In genomic region chr19:54470276-54470887, GRCh38 we compare ENCODE assay signal across 10 cellular contexts. TPM values are rescaled to one million over a fixed set of nuclear protein-coding genes. Genes with fewer than 3 reads are reported as not detected.
DNase-seq lines count a peak whose midpoint lies in the region; ATAC-seq, FAIRE-seq and TF ChIP-seq lines count a peak whose summit lies in the region.
"Had no signal": no experiment of that assay in that cellular context is flagged by ENCODE, and none has a peak within 500 bp of the region (broad histone marks: within the 10 kb centered on the region; RNA-seq: fewer than 3 reads in every experiment).

No MANE protein-coding gene starts in this region.

- H3K27me3 Mint-ChIP-seq in astrocyte (ENCODE audit: low read depth, unreplicated experiment), result no peaks in the 10 kb centered on the region

- no peaks in the 10 kb centered on the region for H3K9me3 Mint-ChIP-seq in astrocyte (ENCODE audit: unreplicated experiment)
- H3K9me3 Mint-ChIP-seq in stimulated activated effector memory CD8-positive, alpha-beta T cell treated with anti-CD3 and anti-CD28 coated beads, Interleukin-12 subunit alpha, Interleukin-12 subunit beta, amount 100 ng/mL, for 72 hours, result no peaks in the 10 kb centered on the region

- TF ChIP-seq POLR2A in HepG2 (IDR thresholded peaks at IDR 0.05; ENCODE audit: insufficient read depth in 1 of 2, low read depth in 2 of 2, low read length in 2 of 2), result no peak

- TF ChIP-seq EP300 in HepG2 (IDR thresholded peaks at IDR 0.05; ENCODE audit: low read depth in 2 of 2, low read length in 2 of 2), result no peak
- TF ChIP-seq EP300 in HepG2 (CRISPR knock-in tag; IDR thresholded peaks at IDR 0.05; ENCODE audit: borderline replicate concordance), result no peak

- CTCF ChIA-PET in HepG2 (lab: Yijun Ruan, JAX; ENCODE audit: low intra/inter-chr PET ratio, low total read pairs), result no interaction called here

- DNase-seq in HFF-Myc (ENCODE audit: extremely low read depth, low read depth) (no peak), astrocyte (ENCODE audit: low read depth) (no peak), HepG2 (ENCODE audit: low spot score) (no peak), occipital lobe (lab: John Stamatoyannopoulos, UW) (no peak), NCI-H345 (lab: John Stamatoyannopoulos, UW) (no peak)
- DNase-seq in stimulated activated effector memory CD8-positive, alpha-beta T cell treated with anti-CD3 and anti-CD28 coated beads, Interleukin-12 subunit alpha, Interleukin-12 subunit beta, amount 100 ng/mL, for 72 hours (ENCODE audit: low spot score in 2 of 2), result no peak
- DNase-seq: NCI-H187; stimulated activated CD4-positive, alpha-beta T cell treated with anti-CD3 and anti-CD28 coated beads, Interleukin-15, amount 100 ng/mL, for 24 hours had no signal

- TF ChIP-seq CTCF in HFF-Myc (IDR thresholded peaks at IDR 0.05; ENCODE audit: low read depth, low read length, missing control alignments) (no peak), astrocyte (IDR thresholded peaks at IDR 0.05; ENCODE audit: insufficient read depth, low read depth, low read length) (no peak), HepG2 (CRISPR knock-in tag; IDR thresholded peaks at IDR 0.05) (no peak)

- H3K9ac ChIP-seq in astrocyte (ENCODE audit: low read length) (no peak overlapping the region), HepG2 (ENCODE audit: insufficient read depth, low read depth, low read length) (peak overlapping the region; percentile 40; the same call in 1 of the 2 replicates)

- H3K79me2 ChIP-seq in astrocyte (ENCODE audit: insufficient read depth, low read length) (no peaks in the 10 kb centered on the region), HepG2 (ENCODE audit: insufficient read depth, low read length) (no peaks in the 10 kb centered on the region)

- H3K4me3 Mint-ChIP-seq in astrocyte (ENCODE audit: unreplicated experiment), result peak overlapping the region; percentile 79
- peak overlapping the region; percentile 59 for H3K4me3 Mint-ChIP-seq in stimulated activated effector memory CD8-positive, alpha-beta T cell treated with anti-CD3 and anti-CD28 coated beads, Interleukin-12 subunit alpha, Interleukin-12 subunit beta, amount 100 ng/mL, for 72 hours

- H3K4me1 Mint-ChIP-seq in astrocyte (ENCODE audit: low read depth, unreplicated experiment), result peaks cover 18% of the 10 kb centered on the region
- peaks cover 23% of the 10 kb centered on the region for H3K4me1 Mint-ChIP-seq in stimulated activated effector memory CD8-positive, alpha-beta T cell treated with anti-CD3 and anti-CD28 coated beads, Interleukin-12 subunit alpha, Interleukin-12 subunit beta, amount 100 ng/mL, for 72 hours

- peak overlapping the region; percentile 49 for H3K27ac Mint-ChIP-seq in astrocyte (ENCODE audit: unreplicated experiment)
- no peak overlapping the region for H3K27ac Mint-ChIP-seq in stimulated activated effector memory CD8-positive, alpha-beta T cell treated with anti-CD3 and anti-CD28 coated beads, Interleukin-12 subunit alpha, Interleukin-12 subunit beta, amount 100 ng/mL, for 72 hours

- H3K4me3 ChIP-seq in HFF-Myc (replicated peaks; ENCODE audit: low read depth, low read length) (peak overlapping the region; percentile 67), astrocyte (ENCODE audit: insufficient read depth, low read depth, low read length) (peak overlapping the region; percentile 33), HepG2 (replicated peaks in 1 of 3; ENCODE audit: insufficient read depth in 1 of 3, low read depth in 2 of 3, low read length in 3 of 3) (peak overlapping the region in 1 of 3 experiments; percentile 59; a peak in 1 of 6 replicates)
- H3K4me3 ChIP-seq: HAP-1 had no signal

- 84% methylated on average over 10 of the region's 10 CpGs for WGBS in HepG2 (ENCODE audit: low lambda C conversion rate)

- H3K36me3 ChIP-seq in astrocyte (ENCODE audit: insufficient read depth, low read length), result no peaks in the 10 kb centered on the region
- no peaks in the 10 kb centered on the region for H3K36me3 ChIP-seq in HepG2 (replicated peaks in 1 of 2; ENCODE audit: control insufficient read depth in 1 of 2, insufficient read depth in 2 of 2, low read length in 2 of 2)
- H3K36me3 ChIP-seq: HAP-1 had no signal

- in situ Hi-C loops in HepG2 (cut with HindIII; ENCODE audit: extremely low pct_ligation_motif_present, low pct_unique_long_range_greater_than_20kb), result loop anchor here (10.0 kb wide), 1 partner anchor 204 kb away; no protein-coding TSS in a partner anchor

- POLR2A ChIA-PET in HepG2 (lab: Yijun Ruan, JAX), result interaction anchor here (1.3 kb wide), 1 partner anchor 22 kb away, joined by 6 read pairs; the partner anchor contains the start of gene LENG8

- peaks cover 8% of the 10 kb centered on the region for H3K36me3 Mint-ChIP-seq in astrocyte (ENCODE audit: low read depth, unreplicated experiment)
- H3K36me3 Mint-ChIP-seq in stimulated activated effector memory CD8-positive, alpha-beta T cell treated with anti-CD3 and anti-CD28 coated beads, Interleukin-12 subunit alpha, Interleukin-12 subunit beta, amount 100 ng/mL, for 72 hours, result no peaks in the 10 kb centered on the region

- H3K4me2 ChIP-seq in astrocyte (ENCODE audit: low read length) (peak overlapping the region; percentile 78), HepG2 (ENCODE audit: low read depth, low read length) (peak overlapping the region; percentile 61)

- H3K27ac ChIP-seq in astrocyte (ENCODE audit: low read depth, low read length), result no peak overlapping the region
- no peak overlapping the region for H3K27ac ChIP-seq in HepG2 (ENCODE audit: extremely low read length, insufficient read depth, low read length)

- TSS peak; percentile 94 for BruUV-seq in HepG2 (replicated peaks; lab: Mats Ljungman, UMichigan)

- H3K27me3 ChIP-seq in astrocyte (ENCODE audit: insufficient read depth, low read length) (peaks cover 13% of the 10 kb centered on the region), HepG2 (ENCODE audit: control insufficient read depth in 1 of 2, insufficient read depth in 2 of 2, low read length in 2 of 2) (no peaks in the 10 kb centered on the region; a peak in 1 of 5 replicates)

- H3K4me1 ChIP-seq in astrocyte (ENCODE audit: insufficient read depth, low read length) (peaks cover 14% of the 10 kb centered on the region), HepG2 (ENCODE audit: insufficient read depth, low read length) (peaks cover 11% of the 10 kb centered on the region; the same call in 1 of the 2 replicates)
- H3K4me1 ChIP-seq: HAP-1 had no signal

- TF ChIP-seq RAD21 in HepG2 (CRISPR knock-in tag; IDR thresholded peaks at IDR 0.05), result no peak

- H3K9me3 ChIP-seq in astrocyte (ENCODE audit: insufficient read depth, low read depth, low read length), result no peaks in the 10 kb centered on the region
- no peaks in the 10 kb centered on the region for H3K9me3 ChIP-seq in HepG2 (ENCODE audit: low read length)
- H3K9me3 ChIP-seq: HAP-1 had no signal

- intact Hi-C loops in HepG2 (cut with micrococcal nuclease; ENCODE audit: unreplicated experiment), result no loop called here

- no peak for FAIRE-seq in astrocyte (lab: Jason Lieb, UNC)
- FAIRE-seq in HepG2 (lab: Jason Lieb, UNC), result no peak

- no peaks in the 10 kb centered on the region for H4K20me1 ChIP-seq in astrocyte (ENCODE audit: insufficient read depth, low read length)
- H4K20me1 ChIP-seq in HepG2 (ENCODE audit: insufficient read depth, low read length), result no peaks in the 10 kb centered on the region

- ATAC-seq in HepG2, result no peak
- no peak for ATAC-seq in stimulated activated effector memory CD8-positive, alpha-beta T cell treated with anti-CD3 and anti-CD28 coated beads, Interleukin-12 subunit alpha, Interleukin-12 subunit beta, amount 100 ng/mL, for 72 hours
- ATAC-seq in HG03039 (IDR thresholded peaks at IDR 0.05; ENCODE audit: unreplicated experiment), result no peak

- H2AFZ ChIP-seq in astrocyte (ENCODE audit: low read depth, low read length) (no peak overlapping the region), HepG2 (ENCODE audit: low read length) (no peak overlapping the region)

RNA-seq across cellular contexts. Expression of gene CDC42EP5, which starts 2.7 kb away (rescaled TPM):
- total RNA-seq in astrocyte, result 57.9 and 64.2 TPM in 2 replicates
- total RNA-seq in HepG2 (2016; rRNA removed; fragmentation: Illumina TruSeq; extraction: Trizol), result 0.83 and 1.6 TPM in 2 replicates
- 1.4 and 3.2 TPM in 2 replicates for total RNA-seq in HepG2 (2016; cell fraction: cytosol; rRNA removed; fragmentation: Illumina TruSeq; extraction: Trizol; ENCODE audit: low read depth)
- 1.00 and 1.6 TPM in 2 replicates for total RNA-seq in HepG2 (2016; cell fraction: insoluble cytoplasmic fraction; rRNA removed; fragmentation: Illumina TruSeq; extraction: Trizol)
- total RNA-seq in HepG2 (2016; cell fraction: membrane; rRNA removed; fragmentation: Illumina TruSeq; extraction: Trizol), result 1.4 and 1.9 TPM in 2 replicates
- not detected in 2 replicates for total RNA-seq in HepG2 (2016; cell fraction: nucleus; rRNA removed; fragmentation: Illumina TruSeq; extraction: Trizol)
- 0.34 and 0.41 TPM in 2 replicates for polyA plus RNA-seq in HepG2 (2011; rRNA removed)
- polyA plus RNA-seq in HepG2 (2011; cell fraction: cytosol; rRNA removed), result 0.37 and 0.90 TPM in 2 replicates
- 0.35 and 0.56 TPM in 2 replicates for polyA plus RNA-seq in HepG2 (2011; cell fraction: nucleus; rRNA removed)
- 0.92 and 0.97 TPM in 2 replicates for polyA plus RNA-seq in HepG2 (2012)
- polyA plus RNA-seq in HepG2 (2016; cell fraction: cytosol; fragmentation: Illumina TruSeq; extraction: Trizol; ENCODE audit: low read depth), result 2.2 and 4.1 TPM in 2 replicates
- polyA plus RNA-seq in HepG2 (2016; cell fraction: insoluble cytoplasmic fraction; fragmentation: Illumina TruSeq; extraction: Trizol; ENCODE audit: low read depth), result 2.3 and 3.1 TPM in 2 replicates
- polyA plus RNA-seq in HepG2 (2016; cell fraction: membrane; fragmentation: Illumina TruSeq; extraction: Trizol; ENCODE audit: low read depth), result 4.7 and 5.9 TPM in 2 replicates
- polyA plus RNA-seq in HepG2 (2016; cell fraction: nucleus; fragmentation: Illumina TruSeq; extraction: Trizol; ENCODE audit: insufficient read depth, low read depth), result 1.2 and 2.4 TPM in 2 replicates
- 0.54 TPM in 1 of 2 replicates, not detected in the other for polyA minus RNA-seq in HepG2 (2011; rRNA and poly(A)+ RNA removed; ENCODE audit: low replicate concordance)
- 0.79 TPM in 1 of 2 replicates, not detected in the other for polyA minus RNA-seq in HepG2 (2011; cell fraction: cytosol; rRNA and poly(A)+ RNA removed)
- polyA minus RNA-seq in HepG2 (2011; cell fraction: nucleus; rRNA and poly(A)+ RNA removed), result not detected in 2 replicates
- 1.2 TPM for total RNA-seq in occipital lobe

RNA-seq across cellular contexts. Expression of gene LENG9, which starts 6.8 kb away (rescaled TPM):
- 3.7 and 3.8 TPM in 2 replicates for total RNA-seq in astrocyte
- total RNA-seq in HepG2 (2016; rRNA removed; fragmentation: Illumina TruSeq; extraction: Trizol), result 1.5 and 2.9 TPM in 2 replicates
- 0.88 and 1.1 TPM in 2 replicates for total RNA-seq in HepG2 (2016; cell fraction: cytosol; rRNA removed; fragmentation: Illumina TruSeq; extraction: Trizol; ENCODE audit: low read depth)
- total RNA-seq in HepG2 (2016; cell fraction: insoluble cytoplasmic fraction; rRNA removed; fragmentation: Illumina TruSeq; extraction: Trizol), result 1.8 and 2.6 TPM in 2 replicates
- 1.8 and 2.1 TPM in 2 replicates for total RNA-seq in HepG2 (2016; cell fraction: membrane; rRNA removed; fragmentation: Illumina TruSeq; extraction: Trizol)
- total RNA-seq in HepG2 (2016; cell fraction: nucleus; rRNA removed; fragmentation: Illumina TruSeq; extraction: Trizol), result 1.9 and 2.7 TPM in 2 replicates
- polyA plus RNA-seq in HepG2 (2011; rRNA removed), result 0.75 and 1.2 TPM in 2 replicates
- polyA plus RNA-seq in HepG2 (2011; cell fraction: cytosol; rRNA removed), result 0.86 and 1.8 TPM in 2 replicates
- 1.7 TPM in 2 replicates for polyA plus RNA-seq in HepG2 (2011; cell fraction: nucleus; rRNA removed)
- polyA plus RNA-seq in HepG2 (2012), result 1.5 and 1.8 TPM in 2 replicates
- 0.32 and 0.38 TPM in 2 replicates for polyA plus RNA-seq in HepG2 (2016; cell fraction: cytosol; fragmentation: Illumina TruSeq; extraction: Trizol; ENCODE audit: low read depth)
- polyA plus RNA-seq in HepG2 (2016; cell fraction: insoluble cytoplasmic fraction; fragmentation: Illumina TruSeq; extraction: Trizol; ENCODE audit: low read depth), result 1.4 and 1.5 TPM in 2 replicates
- 0.65 and 1.0 TPM in 2 replicates for polyA plus RNA-seq in HepG2 (2016; cell fraction: membrane; fragmentation: Illumina TruSeq; extraction: Trizol; ENCODE audit: low read depth)
- polyA plus RNA-seq in HepG2 (2016; cell fraction: nucleus; fragmentation: Illumina TruSeq; extraction: Trizol; ENCODE audit: insufficient read depth, low read depth), result 0.95 and 1.2 TPM in 2 replicates
- polyA minus RNA-seq in HepG2 (2011; rRNA and poly(A)+ RNA removed; ENCODE audit: low replicate concordance), result 5.7 and 6.2 TPM in 2 replicates
- polyA minus RNA-seq in HepG2 (2011; cell fraction: cytosol; rRNA and poly(A)+ RNA removed), result 3.4 and 3.7 TPM in 2 replicates
- 2.7 and 3.9 TPM in 2 replicates for polyA minus RNA-seq in HepG2 (2011; cell fraction: nucleus; rRNA and poly(A)+ RNA removed)
- total RNA-seq in occipital lobe, result 5.9 TPM

RNA-seq across cellular contexts. Expression of gene LENG8, which starts 21.4 kb away (rescaled TPM):
- total RNA-seq in astrocyte (193 and 201 TPM in 2 replicates), HepG2 (2016; rRNA removed; fragmentation: Illumina TruSeq; extraction: Trizol) (5.8 and 14.3 TPM in 2 replicates), occipital lobe (14.5 TPM)
- 1.1 and 2.1 TPM in 2 replicates for total RNA-seq in HepG2 (2016; cell fraction: cytosol; rRNA removed; fragmentation: Illumina TruSeq; extraction: Trizol; ENCODE audit: low read depth)
- total RNA-seq in HepG2 (2016; cell fraction: insoluble cytoplasmic fraction; rRNA removed; fragmentation: Illumina TruSeq; extraction: Trizol), result 4.7 and 13.0 TPM in 2 replicates
- total RNA-seq in HepG2 (2016; cell fraction: membrane; rRNA removed; fragmentation: Illumina TruSeq; extraction: Trizol), result 4.0 TPM in 2 replicates
- 28.1 and 29.6 TPM in 2 replicates for total RNA-seq in HepG2 (2016; cell fraction: nucleus; rRNA removed; fragmentation: Illumina TruSeq; extraction: Trizol)
- polyA plus RNA-seq in HepG2 (2011; rRNA removed), result 38.3 and 41.9 TPM in 2 replicates
- polyA plus RNA-seq in HepG2 (2011; cell fraction: cytosol; rRNA removed), result 3.2 and 6.8 TPM in 2 replicates
- 519 and 637 TPM in 2 replicates for polyA plus RNA-seq in HepG2 (2011; cell fraction: nucleus; rRNA removed)
- polyA plus RNA-seq in HepG2 (2012), result 46.6 and 63.0 TPM in 2 replicates
- polyA plus RNA-seq in HepG2 (2016; cell fraction: cytosol; fragmentation: Illumina TruSeq; extraction: Trizol; ENCODE audit: low read depth), result 0.46 and 0.71 TPM in 2 replicates
- 5.1 and 9.7 TPM in 2 replicates for polyA plus RNA-seq in HepG2 (2016; cell fraction: insoluble cytoplasmic fraction; fragmentation: Illumina TruSeq; extraction: Trizol; ENCODE audit: low read depth)
- polyA plus RNA-seq in HepG2 (2016; cell fraction: membrane; fragmentation: Illumina TruSeq; extraction: Trizol; ENCODE audit: low read depth), result 1.5 and 2.8 TPM in 2 replicates
- 151 and 199 TPM in 2 replicates for polyA plus RNA-seq in HepG2 (2016; cell fraction: nucleus; fragmentation: Illumina TruSeq; extraction: Trizol; ENCODE audit: insufficient read depth, low read depth)
- 27.1 and 40.7 TPM in 2 replicates for polyA minus RNA-seq in HepG2 (2011; rRNA and poly(A)+ RNA removed; ENCODE audit: low replicate concordance)
- 10.7 and 13.3 TPM in 2 replicates for polyA minus RNA-seq in HepG2 (2011; cell fraction: cytosol; rRNA and poly(A)+ RNA removed)
- 60.4 and 69.7 TPM in 2 replicates for polyA minus RNA-seq in HepG2 (2011; cell fraction: nucleus; rRNA and poly(A)+ RNA removed)

RNA-seq across cellular contexts. Expression of gene LAIR2, which starts 32.2 kb away (rescaled TPM):
- not detected in 2 replicates for total RNA-seq in astrocyte
- 0.76 and 1.3 TPM in 2 replicates for total RNA-seq in HepG2 (2016; rRNA removed; fragmentation: Illumina TruSeq; extraction: Trizol)
- 0.81 and 1.1 TPM in 2 replicates for total RNA-seq in HepG2 (2016; cell fraction: cytosol; rRNA removed; fragmentation: Illumina TruSeq; extraction: Trizol; ENCODE audit: low read depth)
- total RNA-seq in HepG2 (2016; cell fraction: insoluble cytoplasmic fraction; rRNA removed; fragmentation: Illumina TruSeq; extraction: Trizol), result 0.92 and 0.93 TPM in 2 replicates
- total RNA-seq in HepG2 (2016; cell fraction: membrane; rRNA removed; fragmentation: Illumina TruSeq; extraction: Trizol), result 0.34 and 0.46 TPM in 2 replicates
- not detected in 2 replicates for total RNA-seq in HepG2 (2016; cell fraction: nucleus; rRNA removed; fragmentation: Illumina TruSeq; extraction: Trizol)
- polyA plus RNA-seq in HepG2 (2011; rRNA removed), result 1.9 and 3.6 TPM in 2 replicates
- 1.6 and 2.5 TPM in 2 replicates for polyA plus RNA-seq in HepG2 (2011; cell fraction: cytosol; rRNA removed)
- 1.1 TPM in 1 of 2 replicates, not detected in the other for polyA plus RNA-seq in HepG2 (2011; cell fraction: nucleus; rRNA removed)
- 0.46 and 0.76 TPM in 2 replicates for polyA plus RNA-seq in HepG2 (2012)
- 1.2 and 1.3 TPM in 2 replicates for polyA plus RNA-seq in HepG2 (2016; cell fraction: cytosol; fragmentation: Illumina TruSeq; extraction: Trizol; ENCODE audit: low read depth)
- 0.67 TPM in 1 of 2 replicates, not detected in the other for polyA plus RNA-seq in HepG2 (2016; cell fraction: insoluble cytoplasmic fraction; fragmentation: Illumina TruSeq; extraction: Trizol; ENCODE audit: low read depth)
- 0.65 TPM in 1 of 2 replicates, not detected in the other for polyA plus RNA-seq in HepG2 (2016; cell fraction: membrane; fragmentation: Illumina TruSeq; extraction: Trizol; ENCODE audit: low read depth)
- 1.3 and 2.0 TPM in 2 replicates for polyA plus RNA-seq in HepG2 (2016; cell fraction: nucleus; fragmentation: Illumina TruSeq; extraction: Trizol; ENCODE audit: insufficient read depth, low read depth)
- polyA minus RNA-seq in HepG2 (2011; rRNA and poly(A)+ RNA removed; ENCODE audit: low replicate concordance), result not detected in 2 replicates
- polyA minus RNA-seq in HepG2 (2011; cell fraction: cytosol; rRNA and poly(A)+ RNA removed), result not detected in 2 replicates
- not detected in 2 replicates for polyA minus RNA-seq in HepG2 (2011; cell fraction: nucleus; rRNA and poly(A)+ RNA removed)
- not detected for total RNA-seq in occipital lobe

RNA-seq across cellular contexts. Expression of gene TTYH1, which starts 55.1 kb away (rescaled TPM):
- total RNA-seq in astrocyte (8.4 and 12.6 TPM in 2 replicates), HepG2 (2016; rRNA removed; fragmentation: Illumina TruSeq; extraction: Trizol) (10.6 and 19.9 TPM in 2 replicates), occipital lobe (74.7 TPM)
- 24.8 and 26.4 TPM in 2 replicates for total RNA-seq in HepG2 (2016; cell fraction: cytosol; rRNA removed; fragmentation: Illumina TruSeq; extraction: Trizol; ENCODE audit: low read depth)
- 9.4 and 21.3 TPM in 2 replicates for total RNA-seq in HepG2 (2016; cell fraction: insoluble cytoplasmic fraction; rRNA removed; fragmentation: Illumina TruSeq; extraction: Trizol)
- 27.7 and 30.4 TPM in 2 replicates for total RNA-seq in HepG2 (2016; cell fraction: membrane; rRNA removed; fragmentation: Illumina TruSeq; extraction: Trizol)
- 16.5 and 20.3 TPM in 2 replicates for total RNA-seq in HepG2 (2016; cell fraction: nucleus; rRNA removed; fragmentation: Illumina TruSeq; extraction: Trizol)
- polyA plus RNA-seq in HepG2 (2011; rRNA removed), result 6.9 and 8.9 TPM in 2 replicates
- 7.0 and 10.7 TPM in 2 replicates for polyA plus RNA-seq in HepG2 (2011; cell fraction: cytosol; rRNA removed)
- 13.2 and 17.7 TPM in 2 replicates for polyA plus RNA-seq in HepG2 (2011; cell fraction: nucleus; rRNA removed)
- 4.1 and 6.2 TPM in 2 replicates for polyA plus RNA-seq in HepG2 (2012)
- 27.2 and 29.7 TPM in 2 replicates for polyA plus RNA-seq in HepG2 (2016; cell fraction: cytosol; fragmentation: Illumina TruSeq; extraction: Trizol; ENCODE audit: low read depth)
- polyA plus RNA-seq in HepG2 (2016; cell fraction: insoluble cytoplasmic fraction; fragmentation: Illumina TruSeq; extraction: Trizol; ENCODE audit: low read depth), result 11.5 and 12.2 TPM in 2 replicates
- polyA plus RNA-seq in HepG2 (2016; cell fraction: membrane; fragmentation: Illumina TruSeq; extraction: Trizol; ENCODE audit: low read depth), result 29.0 and 29.3 TPM in 2 replicates
- 34.6 and 38.5 TPM in 2 replicates for polyA plus RNA-seq in HepG2 (2016; cell fraction: nucleus; fragmentation: Illumina TruSeq; extraction: Trizol; ENCODE audit: insufficient read depth, low read depth)
- polyA minus RNA-seq in HepG2 (2011; rRNA and poly(A)+ RNA removed; ENCODE audit: low replicate concordance), result 15.4 TPM in 1 of 2 replicates, not detected in the other
- 6.2 and 9.2 TPM in 2 replicates for polyA minus RNA-seq in HepG2 (2011; cell fraction: cytosol; rRNA and poly(A)+ RNA removed)
- 2.6 and 3.9 TPM in 2 replicates for polyA minus RNA-seq in HepG2 (2011; cell fraction: nucleus; rRNA and poly(A)+ RNA removed)

Comparison
In these comparisons a context has a peak if more than half of its experiments do, and no peak if none do; other contexts are left out.
1. RNA of gene CDC42EP5, which starts 2.7 kb away (total RNA-seq): 57.9 to 64.2 TPM in astrocyte; 0.83 to 3.2 TPM in HepG2 and 1.2 TPM in occipital lobe (single experiment); every median in the first group is over 10 times any median in the second.